ENCODE assay signal across 16 cellular contexts in genomic region chr9:87603854-87604490, GRCh38.
DNase-seq lines count a peak whose midpoint lies in the region; ATAC-seq, FAIRE-seq and TF ChIP-seq lines count a peak whose summit lies in the region.
"Had no signal": no experiment of that assay in that cellular context is flagged by ENCODE, and none has a peak within 500 bp of the region (broad histone marks: within the 10 kb centered on the region; RNA-seq: fewer than 3 reads in every experiment).

No MANE protein-coding gene starts in this region.

- TF ChIP-seq POLR2A in H1 (IDR thresholded peaks at IDR 0.05; ENCODE audit: control extremely low read depth in 1 of 2, low read depth in 2 of 2, low read length in 2 of 2) (no peak), transverse colon (IDR thresholded peaks at IDR 0.05) (no peak)

- no peak overlapping the region for H3K23ac ChIP-seq in H1 (ENCODE audit: insufficient read length)

- peaks cover 72% of the 10 kb centered on the region for H3K4me1 ChIP-seq in SJCRH30
- H3K4me1 ChIP-seq in H1 (replicated peaks in 1 of 4; ENCODE audit: control insufficient read depth in 3 of 4, insufficient read depth in 4 of 4, low read length in 3 of 4) = peaks cover 5 to 12% (median 12%) of the 10 kb centered on the region in 4 experiments
- H3K4me1 ChIP-seq in transverse colon = peaks cover 18 to 33% (median 24%) of the 10 kb centered on the region in 4 donors
- H3K4me1 ChIP-seq in aorta (ENCODE audit: control insufficient read depth in 1 of 2, insufficient read depth in 2 of 2, low read length in 2 of 2) = no peaks in the 10 kb centered on the region

- no peak for TF ChIP-seq EP300 in H1 (IDR thresholded peaks at IDR 0.05; ENCODE audit: borderline replicate concordance in 1 of 2, low read depth in 2 of 2, low read length in 2 of 2)
- TF ChIP-seq EP300 in neural cell (conservative IDR thresholded peaks at IDR 0.05; ENCODE audit: poor library complexity, severe bottlenecking) = no peak
- no peak for TF ChIP-seq EP300 in transverse colon (IDR thresholded peaks at IDR 0.05; ENCODE audit: low read depth)

- no peak overlapping the region for H2AK5ac ChIP-seq in H1 (ENCODE audit: low read depth, low read length)

- H3K27me3 ChIP-seq in SJCRH30 (no peaks in the 10 kb centered on the region), H1 (replicated peaks in 1 of 4; ENCODE audit: control insufficient read depth in 3 of 4, extremely low read depth in 1 of 4, insufficient read depth in 3 of 4, low read length in 3 of 4) (no peaks in the 10 kb centered on the region), neural cell (ENCODE audit: insufficient read depth, low read depth, low read length) (no peaks in the 10 kb centered on the region), transverse colon (no peaks in the 10 kb centered on the region), aorta (ENCODE audit: control insufficient read depth in 1 of 2, insufficient read depth in 2 of 2, low read length in 1 of 2) (no peaks in the 10 kb centered on the region)
- H3K27me3 ChIP-seq: BE2C had no signal

- H3K23me2 ChIP-seq in H1 (ENCODE audit: low read depth, low read length) = no peaks in the 10 kb centered on the region; the same call in 1 of the 2 replicates

- FAIRE-seq in H1 (lab: Jason Lieb, UNC) (no peak), RCC 7860 (lab: Jason Lieb, UNC) (no peak)

- H2AFZ ChIP-seq in H1 (ENCODE audit: low read length) (no peak overlapping the region), neural cell (ENCODE audit: low read depth, low read length) (no peak overlapping the region)
- H2AFZ ChIP-seq: GM23338 had no signal

- no peak overlapping the region for H4K91ac ChIP-seq in H1 (replicated peaks; ENCODE audit: insufficient read length, low read length)

- H3K9me3 ChIP-seq in SJCRH30 (replicated peaks) = no peaks in the 10 kb centered on the region
- H3K9me3 ChIP-seq in H1 (ENCODE audit: insufficient read depth in 2 of 2, low read depth in 1 of 2, low read length in 1 of 2) = no peaks in the 10 kb centered on the region
- no peaks in the 10 kb centered on the region for H3K9me3 ChIP-seq in neural cell (ENCODE audit: low read length)
- no peaks in the 10 kb centered on the region for H3K9me3 ChIP-seq in transverse colon
- no peaks in the 10 kb centered on the region for H3K9me3 ChIP-seq in aorta (ENCODE audit: control insufficient read depth, low read length)
- H3K9me3 ChIP-seq: BE2C had no signal

- TF ChIP-seq RAD21 in H1 (IDR thresholded peaks at IDR 0.05 in 1 of 2, conservative IDR thresholded peaks at IDR 0.05 in 1 of 2; ENCODE audit: low read depth in 2 of 2, low read length in 2 of 2) (no peak), neural cell (conservative IDR thresholded peaks at IDR 0.05) (no peak)

- H3K79me1 ChIP-seq in H1 (ENCODE audit: low read depth, low read length) = peaks cover 6% of the 10 kb centered on the region

- DNase-seq in SJCRH30 = no peak
- no peak for DNase-seq in H1 (ENCODE audit: low read depth in 1 of 2, low spot score in 2 of 2)
- no peak for DNase-seq in transverse colon
- DNase-seq in aorta = no peak
- no peak for DNase-seq in left cardiac atrium
- no peak for DNase-seq in RCC 7860 (ENCODE audit: low spot score)
- DNase-seq: BE2C; CD4-positive, alpha-beta memory T cell; NCI-H1048; NCI-H146; NCI-H2081; NCI-H510A; NCI-H774; PC-3 had no signal

- ATAC-seq in aorta (ENCODE audit: low FRiP score) (no peak), left cardiac atrium (no peak)
- ATAC-seq: GM23338, PC-3 had no signal

- POLR2A ChIA-PET in H1 (lab: Charles Lee; ENCODE audit: partially characterized antibody) = no interaction called here

- H3K27ac ChIP-seq in SJCRH30 (peak overlapping the region; percentile 67), H1 (ENCODE audit: low read depth, low read length) (no peak overlapping the region), neural cell (ENCODE audit: low read length) (peak overlapping the region; percentile 55), transverse colon (peak overlapping the region in 3 of 4 donors; percentile 1 to 77 (median 77)), aorta (ENCODE audit: low read depth in 1 of 2, low read length in 2 of 2) (no peak overlapping the region)

- no peaks in the 10 kb centered on the region for H3F3A ChIP-seq in neural cell (ENCODE audit: insufficient read depth, low read length, poor library complexity, severe bottlenecking)

- peaks cover 6 to 14% of the 10 kb centered on the region in 2 experiments for H4K20me1 ChIP-seq in H1 (replicated peaks in 1 of 2; ENCODE audit: control insufficient read depth in 1 of 2, insufficient read depth in 2 of 2, low read length in 2 of 2)
- no peaks in the 10 kb centered on the region for H4K20me1 ChIP-seq in neural cell (ENCODE audit: insufficient read depth)

- no peak overlapping the region for H2BK15ac ChIP-seq in H1 (ENCODE audit: low read length)

- 73% methylated on average over 7 of the region's 7 CpGs; no CpG with 5 or more reads in 1 of the 2 experiments for WGBS in H1 (ENCODE audit: extremely low coverage in 1 of 2, insufficient coverage in 1 of 2, insufficient read length in 1 of 2, insufficient replicate concordance in 2 of 2, low coverage in 1 of 2, low lambda C conversion rate in 2 of 2, missing lambda C conversion rate in 1 of 2), 2 experiments
- WGBS in transverse colon (ENCODE audit: low coverage in 1 of 2), 2 donors = 73 to 76% methylated on average over 5 to 7 of the region's 7 CpGs
- 83% methylated on average over 7 of the region's 7 CpGs for WGBS in aorta, 2 donors

- TF ChIP-seq CTCF in H1 (IDR thresholded peaks at IDR 0.05; ENCODE audit: control extremely low read depth in 1 of 3, insufficient read depth in 1 of 3, low read depth in 1 of 3, low read length in 3 of 3) (no peak), neural cell (IDR thresholded peaks at IDR 0.05; ENCODE audit: poor library complexity, severe bottlenecking) (no peak), transverse colon (IDR thresholded peaks at IDR 0.05) (no peak)

- H3K9ac ChIP-seq in H1 (replicated peaks in 1 of 4; ENCODE audit: extremely low read depth in 1 of 4, low read depth in 3 of 4, low read length in 3 of 4) (no peak overlapping the region), neural cell (ENCODE audit: low read length) (no peak overlapping the region)

- no peak overlapping the region for H4K8ac ChIP-seq in H1 (ENCODE audit: extremely low read depth, insufficient read depth, low read length)

- intact Hi-C loops in transverse colon (cut with DNase I; ENCODE audit: low total_unique reads) = no loop called here
- intact Hi-C loops in aorta (cut with DNase I) = no loop called here
- intact Hi-C loops in left cardiac atrium (cut with DNase I) = no loop called here

- H2BK12ac ChIP-seq in H1 (ENCODE audit: low read depth, low read length) = no peak overlapping the region

- no peak overlapping the region for H4K5ac ChIP-seq in H1 (ENCODE audit: insufficient read length, low read depth, low read length)

- no peak overlapping the region for H3K4me3 ChIP-seq in SJCRH30
- H3K4me3 ChIP-seq in H1 (ENCODE audit: extremely low read depth in 1 of 4, insufficient read depth in 2 of 4, low read depth in 3 of 4, low read length in 4 of 4) = no peak overlapping the region
- no peak overlapping the region for H3K4me3 ChIP-seq in neural cell (ENCODE audit: low read length)
- no peak overlapping the region for H3K4me3 ChIP-seq in transverse colon
- no peak overlapping the region for H3K4me3 ChIP-seq in aorta (ENCODE audit: low read length in 2 of 2)
- H3K4me3 ChIP-seq: GM23338 had no signal

- H3K79me2 ChIP-seq in H1 (ENCODE audit: control insufficient read depth in 1 of 2, insufficient read depth in 2 of 2, low read length in 2 of 2) = peaks cover 0 to 37% of the 10 kb centered on the region in 2 experiments; a peak in 2 of 4 replicates
- no peaks in the 10 kb centered on the region for H3K79me2 ChIP-seq in neural cell (replicated peaks; ENCODE audit: insufficient read depth, low read length)

- no peak overlapping the region for H2BK120ac ChIP-seq in H1 (replicated peaks; ENCODE audit: low read depth, low read length)

- H3K14ac ChIP-seq in H1 (ENCODE audit: insufficient read length) = no peak overlapping the region

- no peak overlapping the region for H3K4me2 ChIP-seq in H1 (ENCODE audit: insufficient read depth in 1 of 2, low read depth in 2 of 2, low read length in 2 of 2)
- H3K4me2 ChIP-seq in neural cell (ENCODE audit: low read length) = no peak overlapping the region
- H3K4me2 ChIP-seq: GM23338 had no signal

- H3K4ac ChIP-seq in H1 (replicated peaks; ENCODE audit: insufficient read length, low read depth, low read length) = no peak overlapping the region

- in situ Hi-C loops in transverse colon (cut with MboI; ENCODE audit: low pct_ligation_motif_present in 1 of 4, low pct_unique_long_range_greater_than_20kb in 1 of 4, low sequenced_read_pairs in 3 of 4) = loop anchor here in 1 of 4 donors (25.0 kb wide), 1 partner anchor 92 kb away; no protein-coding TSS in a partner anchor

- H3K36me3 ChIP-seq in SJCRH30 (peaks cover 16% of the 10 kb centered on the region), H1 (ENCODE audit: control insufficient read depth in 2 of 4, insufficient read depth in 4 of 4, low read length in 3 of 4) (peaks cover 0 to 27% (median 7%) of the 10 kb centered on the region in 4 experiments; a peak in 4 of 8 replicates), neural cell (ENCODE audit: insufficient read depth, low read length) (no peaks in the 10 kb centered on the region), transverse colon (no peaks in the 10 kb centered on the region), aorta (ENCODE audit: control insufficient read depth in 1 of 2, insufficient read depth in 2 of 2, low read length in 1 of 2) (no peaks in the 10 kb centered on the region)

- peak overlapping the region; percentile 29; the same call in 1 of the 2 replicates for H3K18ac ChIP-seq in H1 (ENCODE audit: extremely low read depth, low read length)

- no peak overlapping the region for H2BK20ac ChIP-seq in H1 (ENCODE audit: low read length)

- CTCF ChIA-PET in H1 (lab: Charles Lee; ENCODE audit: partially characterized antibody) = no interaction called here

- no peak overlapping the region for H3K56ac ChIP-seq in H1 (replicated peaks; ENCODE audit: insufficient read length, low read depth, low read length)

- H2BK5ac ChIP-seq in H1 (ENCODE audit: low read depth, low read length) = no peak overlapping the region

- H3K9me2 ChIP-seq in neural cell (ENCODE audit: insufficient read depth, low read length) = no peaks in the 10 kb centered on the region

TF ChIP-seq in H1, 55 proteins besides CTCF, POLR2A, EP300 and RAD21 (continues in another document):
- TF ChIP-seq HDAC6 (IDR thresholded peaks at IDR 0.05; ENCODE audit: low read depth, low read length) = no peak

TF ChIP-seq in neural cell, 6 proteins besides CTCF, POLR2A, EP300 and RAD21 (continues in another document):
- TF ChIP-seq POLR2AphosphoS5 (IDR thresholded peaks at IDR 0.05) = no peak
- no peak for TF ChIP-seq MXI1 (conservative IDR thresholded peaks at IDR 0.05; ENCODE audit: poor library complexity, severe bottlenecking)

Comparison
In these comparisons a context has a peak if more than half of its experiments do, and no peak if none do; other contexts are left out.
1. H3K27ac ChIP-seq: peak in SJCRH30 (single experiment), neural cell (single experiment) and transverse colon (3 of 4); none in H1 (single experiment) and aorta (0 of 2).